19 cellular contexts compared by ENCODE assay signal in the genomic region with DNA sequence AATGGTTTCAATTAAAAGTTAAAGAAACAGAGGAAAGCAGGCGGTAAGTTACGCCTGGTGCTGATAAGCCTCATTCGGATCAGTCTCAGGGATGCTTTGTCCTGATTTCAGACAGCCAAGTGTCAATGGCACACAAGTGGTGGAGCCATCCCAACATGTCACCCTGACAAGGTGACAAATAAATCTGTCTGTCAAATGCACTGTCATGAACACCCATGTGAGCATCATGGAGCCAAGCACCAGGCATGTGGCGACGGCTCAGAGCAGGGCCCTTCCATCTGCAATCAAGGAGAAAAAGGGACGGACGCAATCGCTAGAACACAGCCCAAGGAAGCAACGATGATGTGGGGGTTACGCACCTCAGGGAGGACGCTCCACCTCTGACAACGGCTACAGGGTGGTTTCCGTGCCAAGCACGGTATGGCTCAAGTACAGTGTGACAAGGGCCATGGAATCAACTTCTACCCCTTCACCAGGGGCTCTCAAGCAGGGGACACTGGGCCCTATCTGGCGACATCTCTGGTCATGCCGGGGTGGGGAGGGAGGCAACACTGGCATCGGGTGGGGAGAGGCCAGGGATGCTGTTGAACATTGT.
DNase-seq lines count a peak whose midpoint lies in the region; ATAC-seq and TF ChIP-seq lines count a peak whose summit lies in the region.
"Had no signal": no experiment of that assay in that cellular context is flagged by ENCODE, and none has a peak within 500 bp of the region (broad histone marks: within the 10 kb centered on the region; RNA-seq: fewer than 3 reads in every experiment).

No MANE protein-coding gene starts in this region.

- H3K4me3 ChIP-seq in left lung (no peak overlapping the region), sigmoid colon (no peak overlapping the region), thyroid gland (replicated peaks in 1 of 3) (no peak overlapping the region)
- H3K4me3 ChIP-seq: prostate gland had no signal

- H3K9me3 ChIP-seq in left lung (no peaks in the 10 kb centered on the region), sigmoid colon (no peaks in the 10 kb centered on the region), thyroid gland (no peaks in the 10 kb centered on the region)
- H3K9me3 ChIP-seq: prostate gland had no signal

- ATAC-seq in Right ventricle myocardium inferior (peak; percentile 13), Right ventricle myocardium superior (ENCODE audit: poor library complexity) (no peak), left lung (no peak), HG02642 (IDR thresholded peaks at IDR 0.05; ENCODE audit: poor library complexity, unreplicated experiment) (no peak)
- ATAC-seq: CD8-positive, alpha-beta T cell had no signal

- TF ChIP-seq EP300 in sigmoid colon (IDR thresholded peaks at IDR 0.05): no peak

- TF ChIP-seq CTCF in left lung (IDR thresholded peaks at IDR 0.05): no peak
- TF ChIP-seq CTCF in sigmoid colon (IDR thresholded peaks at IDR 0.05): no peak
- TF ChIP-seq CTCF in thyroid gland (IDR thresholded peaks at IDR 0.05): no peak

- DNase-seq in Right ventricle myocardium inferior (ENCODE audit: missing footprints) (no peak), Right ventricle myocardium superior (no peak), left lung (peak in 1 of 2 donors; percentile 19), sigmoid colon (peak; percentile 56), thyroid gland (no peak), AG08395 (ENCODE audit: low spot score) (no peak), islet precursor cell (no peak)
- DNase-seq: 8988T; activated naive CD4-positive, alpha-beta T cell treated with anti-CD3 and anti-CD28 coated beads, Interleukin-2, amount 50 U/mL, for 16 hours; CD8-positive, alpha-beta T cell; cerebellar nuclear complex; GOT3; KG1; NCI-H1417 treated with DMSO at 0.1 percent for 48 hours; NCI-H446; stimulated activated CD4-positive, alpha-beta T cell treated with anti-CD3 and anti-CD28 coated beads, Interleukin-2, amount 100 ng/mL, for 24 hours; stimulated activated CD8-positive, alpha-beta memory T cell treated with anti-CD3 and anti-CD28 coated beads, Interleukin-4, amount 100 ng/mL, for 48 hours had no signal

- no peaks in the 10 kb centered on the region for H3K27me3 ChIP-seq in left lung
- H3K27me3 ChIP-seq in sigmoid colon: no peaks in the 10 kb centered on the region
- H3K27me3 ChIP-seq in thyroid gland: no peaks in the 10 kb centered on the region

- WGBS in sigmoid colon, 2 donors: 92 to 93% methylated on average over 17 of the region's 17 CpGs
- 91 to 93% methylated on average over 17 of the region's 17 CpGs for WGBS in thyroid gland, 2 donors

- H3K36me3 ChIP-seq in left lung: peaks cover 0 to 3% of the 10 kb centered on the region in 2 donors
- H3K36me3 ChIP-seq in sigmoid colon: no peaks in the 10 kb centered on the region
- no peaks in the 10 kb centered on the region for H3K36me3 ChIP-seq in thyroid gland
- H3K36me3 ChIP-seq: prostate gland had no signal

- H3K27ac ChIP-seq in left lung (peak overlapping the region; percentile 10 to 57), sigmoid colon (peak overlapping the region; percentile 60 to 83 (median 71)), thyroid gland (peak overlapping the region in 1 of 3 donors; percentile 49)

- intact Hi-C loops in Right ventricle myocardium inferior (cut with DNase I): no loop called here
- intact Hi-C loops in Right ventricle myocardium superior (cut with DNase I): no loop called here
- intact Hi-C loops in left lung (cut with DNase I): no loop called here
- intact Hi-C loops in sigmoid colon (cut with DNase I): no loop called here
- intact Hi-C loops in thyroid gland (cut with DNase I): no loop called here

- H3K4me1 ChIP-seq in left lung (peaks cover 11 to 52% of the 10 kb centered on the region in 2 donors), sigmoid colon (peaks cover 0 to 74% (median 51%) of the 10 kb centered on the region in 4 donors), thyroid gland (peaks cover 55 to 64% of the 10 kb centered on the region in 2 donors)
- H3K4me1 ChIP-seq: prostate gland had no signal

- no peak for TF ChIP-seq POLR2A in sigmoid colon (IDR thresholded peaks at IDR 0.05)
- no peak for TF ChIP-seq POLR2A in thyroid gland (IDR thresholded peaks at IDR 0.05)
